ENCODE assay signal across 27 cellular contexts in genomic region chr9:137393176-137394150, GRCh38. TPM values are rescaled to one million over a fixed set of nuclear protein-coding genes. Genes with fewer than 3 reads are reported as not detected.
DNase-seq lines count a peak whose midpoint lies in the region; ATAC-seq, FAIRE-seq and TF ChIP-seq lines count a peak whose summit lies in the region.
"Had no signal": no experiment of that assay in that cellular context is flagged by ENCODE, and none has a peak within 500 bp of the region (broad histone marks: within the 10 kb centered on the region; RNA-seq: fewer than 3 reads in every experiment).

No MANE protein-coding gene starts in this region.

- no peak overlapping the region for H3K4me3 ChIP-seq in kidney (ENCODE audit: low read length in 2 of 2)
- H3K4me3 ChIP-seq in MG63 = no peak overlapping the region
- H3K4me3 ChIP-seq: A549, GM12878, GM23248 had no signal

- no peaks in the 10 kb centered on the region for H3K36me3 ChIP-seq in kidney (ENCODE audit: control insufficient read depth in 1 of 2, insufficient read depth in 2 of 2, low read length in 2 of 2)
- no peaks in the 10 kb centered on the region for H3K36me3 ChIP-seq in MG63
- H3K36me3 ChIP-seq: BE2C had no signal

- peaks cover 0 to 6% of the 10 kb centered on the region in 2 donors for H3K4me1 Mint-ChIP-seq in natural killer cell treated with Interleukin-12 subunit alpha and Interleukin-12 subunit beta and Interleukin-15 and Interleukin-18, amount 100 ng/mL, for 72 hours (ENCODE audit: low read depth in 2 of 2)
- H3K4me1 Mint-ChIP-seq in natural killer cell = peaks cover 0 to 25% of the 10 kb centered on the region in 2 donors

- H3K27me3 ChIP-seq in MG63 = no peaks in the 10 kb centered on the region
- H3K27me3 ChIP-seq: BE2C had no signal

- H3K9me3 ChIP-seq in kidney (ENCODE audit: control insufficient read depth in 1 of 2, low read length in 2 of 2) = no peaks in the 10 kb centered on the region
- no peaks in the 10 kb centered on the region for H3K9me3 ChIP-seq in MG63
- H3K9me3 ChIP-seq: A549, BE2C, Caco-2 had no signal

- no peaks in the 10 kb centered on the region for H3K36me3 Mint-ChIP-seq in natural killer cell treated with Interleukin-12 subunit alpha and Interleukin-12 subunit beta and Interleukin-15 and Interleukin-18, amount 100 ng/mL, for 72 hours
- H3K36me3 Mint-ChIP-seq in natural killer cell = no peaks in the 10 kb centered on the region

- H3K27ac Mint-ChIP-seq in natural killer cell treated with Interleukin-12 subunit alpha and Interleukin-12 subunit beta and Interleukin-15 and Interleukin-18, amount 100 ng/mL, for 72 hours = no peak overlapping the region
- H3K27ac Mint-ChIP-seq in natural killer cell = peak overlapping the region in 1 of 2 donors; percentile 53
- H3K27ac Mint-ChIP-seq: CD4-positive, CD25-positive, alpha-beta regulatory T cell; CD8-positive, alpha-beta T cell had no signal

- DNase-seq in natural killer cell treated with Interleukin-12 subunit alpha and Interleukin-12 subunit beta and Interleukin-15 and Interleukin-18, amount 100 ng/mL, for 72 hours (ENCODE audit: low spot score) = peak; percentile 8
- no peak for DNase-seq in natural killer cell
- DNase-seq in NAMALWA (ENCODE audit: low spot score) = peak; percentile 33
- peak; percentile 67 for DNase-seq in kidney
- no peak for DNase-seq in NOMO-1 treated with DMSO at 0.1 percent for 48 hours (lab: John Stamatoyannopoulos, UW; ENCODE audit: unreplicated experiment)
- no peak for DNase-seq in MG63
- no peak for DNase-seq in occipital lobe (lab: John Stamatoyannopoulos, UW)
- DNase-seq: 8988T; ACHN; AML-193; BE2C; Caco-2; CD4-positive, CD25-positive, alpha-beta regulatory T cell; CD8-positive, alpha-beta T cell; DMS 273 treated with DMSO at 0.1 percent for 48 hours; DMS79; EL; GDM1; GM23248; H7; HCEC 1CT had no signal

- intact Hi-C loops in natural killer cell (cut with micrococcal nuclease) (no loop called here), kidney (cut with DNase I) (no loop called here)

- TF ChIP-seq CTCF in natural killer cell (IDR thresholded peaks at IDR 0.05) = no peak
- TF ChIP-seq CTCF in kidney (IDR thresholded peaks at IDR 0.05; ENCODE audit: borderline replicate concordance, extremely low read depth, insufficient read depth) = no peak

- no peaks in the 10 kb centered on the region for H3K9me3 Mint-ChIP-seq in natural killer cell treated with Interleukin-12 subunit alpha and Interleukin-12 subunit beta and Interleukin-15 and Interleukin-18, amount 100 ng/mL, for 72 hours
- no peaks in the 10 kb centered on the region for H3K9me3 Mint-ChIP-seq in natural killer cell
- H3K9me3 Mint-ChIP-seq: CD4-positive, CD25-positive, alpha-beta regulatory T cell; CD8-positive, alpha-beta T cell had no signal

- H3K27ac ChIP-seq in kidney (ENCODE audit: low read depth in 2 of 2, low read length in 2 of 2) = no peak overlapping the region
- H3K27ac ChIP-seq: A549, C4-2B, GM23248 had no signal

- H3K4me1 ChIP-seq in kidney (ENCODE audit: control insufficient read depth in 1 of 2, insufficient read depth in 1 of 2, low read depth in 1 of 2, low read length in 2 of 2) = no peaks in the 10 kb centered on the region
- H3K4me1 ChIP-seq: BE2C had no signal

- H3K27me3 Mint-ChIP-seq in natural killer cell treated with Interleukin-12 subunit alpha and Interleukin-12 subunit beta and Interleukin-15 and Interleukin-18, amount 100 ng/mL, for 72 hours = no peaks in the 10 kb centered on the region
- H3K27me3 Mint-ChIP-seq in natural killer cell (ENCODE audit: low read depth in 2 of 2) = no peaks in the 10 kb centered on the region
- H3K27me3 Mint-ChIP-seq: CD4-positive, CD25-positive, alpha-beta regulatory T cell had no signal

- no peak overlapping the region for H3K4me3 Mint-ChIP-seq in natural killer cell treated with Interleukin-12 subunit alpha and Interleukin-12 subunit beta and Interleukin-15 and Interleukin-18, amount 100 ng/mL, for 72 hours
- H3K4me3 Mint-ChIP-seq in natural killer cell = no peak overlapping the region
- H3K4me3 Mint-ChIP-seq: CD4-positive, CD25-positive, alpha-beta regulatory T cell; CD8-positive, alpha-beta T cell had no signal

- H3K9ac ChIP-seq in kidney (ENCODE audit: low read length in 2 of 2) = no peak overlapping the region
- H3K9ac ChIP-seq: GM23248 had no signal

- FAIRE-seq in kidney (lab: Jason Lieb, UNC) = no peak
- FAIRE-seq: A549, D721Med, GM12878, GM19239, H1 had no signal

- ATAC-seq in natural killer cell treated with Interleukin-12 subunit alpha and Interleukin-12 subunit beta and Interleukin-15 and Interleukin-18, amount 100 ng/mL, for 72 hours = no peak
- ATAC-seq in natural killer cell = no peak
- ATAC-seq: A549; CD8-positive, alpha-beta T cell; GM12878 had no signal

RNA-seq across cellular contexts. Expression of gene EXD3, which starts 29.5 kb away (rescaled TPM):
- 1 to 10 TPM; 7.6 to 7.9 TPM for total RNA-seq in natural killer cell treated with Interleukin-12 subunit alpha and Interleukin-12 subunit beta and Interleukin-15 and Interleukin-18, amount 100 ng/mL, for 72 hours
- total RNA-seq in natural killer cell = 10 to 100 TPM; 28.0 to 35.3 (median 29.6) TPM
- 44.5 TPM for total RNA-seq in kidney
- 18.9 TPM for polyA plus RNA-seq in kidney (ENCODE audit: insufficient read depth, low read depth, low replicate concordance)
- total RNA-seq in MG63 (2014; rRNA removed; shearing (Covaris generic); ENCODE audit: low replicate concordance) = 1.2 TPM in 2 replicates
- total RNA-seq in occipital lobe = 14.2 TPM

RNA-seq across cellular contexts. Expression of gene NOXA1, which starts 29.7 kb away (rescaled TPM):
- total RNA-seq in natural killer cell treated with Interleukin-12 subunit alpha and Interleukin-12 subunit beta and Interleukin-15 and Interleukin-18, amount 100 ng/mL, for 72 hours = under 1 TPM; 0.33 to 0.62 TPM
- total RNA-seq in natural killer cell = 1 to 10 TPM; 4.7 to 10.0 (median 7.7) TPM
- total RNA-seq in kidney = 21.8 TPM
- 19.1 TPM for polyA plus RNA-seq in kidney (ENCODE audit: insufficient read depth, low read depth, low replicate concordance)
- total RNA-seq in MG63 (2014; rRNA removed; shearing (Covaris generic); ENCODE audit: low replicate concordance) = not detected in 2 replicates
- 2.0 TPM for total RNA-seq in occipital lobe
- total RNA-seq: GM12878 had no signal

RNA-seq across cellular contexts. Expression of gene ENTPD8, which starts 47.7 kb away (rescaled TPM):
- not detected for total RNA-seq in natural killer cell treated with Interleukin-12 subunit alpha and Interleukin-12 subunit beta and Interleukin-15 and Interleukin-18, amount 100 ng/mL, for 72 hours
- total RNA-seq in natural killer cell = not detected
- total RNA-seq in kidney = 5.2 TPM
- 5.0 TPM for polyA plus RNA-seq in kidney (ENCODE audit: insufficient read depth, low read depth, low replicate concordance)
- total RNA-seq in MG63 (2014; rRNA removed; shearing (Covaris generic); ENCODE audit: low replicate concordance) = not detected in 2 replicates
- 0.16 TPM for total RNA-seq in occipital lobe
- total RNA-seq: CD4-positive, CD25-positive, alpha-beta regulatory T cell; CD8-positive, alpha-beta T cell; GM12878; GM23248 had no signal
- polyA plus RNA-seq: CD4-positive, CD25-positive, alpha-beta regulatory T cell; GM12878; GM23248 had no signal

Comparison
In these comparisons a context has a peak if more than half of its experiments do, and no peak if none do; other contexts are left out.
1. DNase-seq: peak in natural killer cell treated with Interleukin-12 subunit alpha and Interleukin-12 subunit beta and Interleukin-15 and Interleukin-18, amount 100 ng/mL, for 72 hours (single experiment), NAMALWA (single experiment) and kidney (single experiment); none in natural killer cell (single experiment), NOMO-1 treated with DMSO at 0.1 percent for 48 hours (single experiment), MG63 (single experiment) and occipital lobe (single experiment).